In the genomic region with DNA sequence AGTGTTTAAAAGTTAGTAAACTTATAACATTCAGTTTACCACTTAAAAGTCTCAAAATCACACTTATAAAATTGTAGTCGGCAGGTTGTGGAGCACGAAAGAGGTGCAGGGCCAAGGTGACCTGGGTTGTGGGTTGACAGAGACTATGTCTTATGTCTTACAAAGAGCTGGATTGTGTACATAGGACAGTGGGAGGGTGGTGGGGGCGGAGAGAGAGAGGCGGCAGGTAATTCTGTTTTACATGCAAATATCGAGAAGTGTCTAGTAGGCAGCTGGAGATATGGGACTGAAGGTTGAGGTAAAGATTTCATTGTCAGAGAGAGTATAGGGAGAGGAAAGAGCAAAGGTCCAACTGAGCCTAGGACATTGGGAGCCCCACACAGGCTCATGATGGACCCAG, we compare ENCODE assay signal across 1 cellular context.
TF ChIP-seq lines count a peak whose summit lies in the region.

No MANE protein-coding gene starts in this region.

TF ChIP-seq in GM23338, 12 proteins besides CTCF, POLR2A, EP300 and RAD21 (continued from another document):
- TF ChIP-seq CREB1 (CRISPR knock-in tag; IDR thresholded peaks at IDR 0.05; ENCODE audit: low read depth) (no peak), ZNF331 (CRISPR knock-in tag; IDR thresholded peaks at IDR 0.05; ENCODE audit: low read depth) (no peak)
